ENCODE assay signal across 27 cellular contexts in the genomic region with DNA sequence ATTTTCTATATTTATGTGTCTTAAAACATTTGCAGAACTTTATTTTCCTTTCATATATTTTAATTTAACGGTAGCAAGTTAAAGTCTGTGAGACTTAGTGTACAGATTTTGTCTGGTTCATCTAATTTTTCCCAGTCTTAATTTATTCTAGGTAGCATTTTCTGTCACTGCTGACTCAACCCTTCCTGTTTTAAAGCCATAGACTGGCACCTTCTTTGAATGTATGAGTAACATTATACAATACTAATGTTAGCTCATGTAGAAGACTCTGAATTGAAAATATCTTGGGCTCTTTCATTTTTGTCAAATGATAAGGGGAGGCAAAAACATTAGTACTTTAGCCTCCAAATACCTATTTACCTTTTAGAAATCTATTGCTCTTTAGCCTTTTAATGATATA.
"Had no signal": no experiment of that assay in that cellular context is flagged by ENCODE, and none has a peak within 500 bp of the region (broad histone marks: within the 10 kb centered on the region; RNA-seq: fewer than 3 reads in every experiment).

No MANE protein-coding gene starts in this region.

- H3K4me1 Mint-ChIP-seq: immature natural killer cell had no signal

- H3K27me3 ChIP-seq: gastroesophageal sphincter, pancreas, right atrium auricular region had no signal

- H3K27me3 Mint-ChIP-seq: activated naive CD8-positive, alpha-beta T cell treated with anti-CD3 and anti-CD28 coated beads, Interleukin-2, amount 10 ng/mL, durations not matched to agents 7 days and 5 days; dendritic cell treated with granulocyte-macrophage colony-stimulating factor and Interleukin-4, amounts not matched to agents 40 ng/mL and 50 ng/mL, for 4 days; naive thymus-derived CD4-positive, alpha-beta T cell had no signal

- H3K9me2 ChIP-seq: SK-N-SH had no signal

- H3K4me3 ChIP-seq: gastroesophageal sphincter, pancreas, psoas muscle, right atrium auricular region, smooth muscle cell, thoracic aorta had no signal

- H3K27ac Mint-ChIP-seq: activated naive CD8-positive, alpha-beta T cell treated with anti-CD3 and anti-CD28 coated beads, Interleukin-2, amount 10 ng/mL, durations not matched to agents 7 days and 5 days; dendritic cell treated with granulocyte-macrophage colony-stimulating factor and Interleukin-4, amounts not matched to agents 40 ng/mL and 50 ng/mL, for 4 days; naive thymus-derived CD4-positive, alpha-beta T cell; T-helper 1 cell treated with Interleukin-12 subunit alpha and Interleukin-12 subunit beta and Interleukin-4 antibody, amounts not matched to agents 30 μg/mL and 1 μg/mL, for 36 hours had no signal

- ATAC-seq: gastroesophageal sphincter; naive thymus-derived CD4-positive, alpha-beta T cell; pancreas; psoas muscle had no signal

- H3K4me1 ChIP-seq: gastroesophageal sphincter, pancreas, psoas muscle, right atrium auricular region had no signal

- H3K9me3 Mint-ChIP-seq: activated naive CD8-positive, alpha-beta T cell treated with anti-CD3 and anti-CD28 coated beads, Interleukin-2, amount 10 ng/mL, durations not matched to agents 7 days and 5 days; dendritic cell treated with granulocyte-macrophage colony-stimulating factor and Interleukin-4, amounts not matched to agents 40 ng/mL and 50 ng/mL, for 4 days; immature natural killer cell; naive thymus-derived CD4-positive, alpha-beta T cell; T-helper 1 cell treated with Interleukin-12 subunit alpha and Interleukin-12 subunit beta and Interleukin-4 antibody, amounts not matched to agents 30 μg/mL and 1 μg/mL, for 36 hours had no signal

- H3K9me3 ChIP-seq: gastroesophageal sphincter, pancreas, psoas muscle, right atrium auricular region, SK-N-SH, thoracic aorta had no signal

- H3K27ac ChIP-seq: gastroesophageal sphincter, pancreas, psoas muscle, right atrium auricular region, thoracic aorta, VCaP had no signal

- H3K4me3 Mint-ChIP-seq: activated naive CD8-positive, alpha-beta T cell treated with anti-CD3 and anti-CD28 coated beads, Interleukin-2, amount 10 ng/mL, durations not matched to agents 7 days and 5 days; dendritic cell treated with granulocyte-macrophage colony-stimulating factor and Interleukin-4, amounts not matched to agents 40 ng/mL and 50 ng/mL, for 4 days; immature natural killer cell; naive thymus-derived CD4-positive, alpha-beta T cell; T-helper 1 cell treated with Interleukin-12 subunit alpha and Interleukin-12 subunit beta and Interleukin-4 antibody, amounts not matched to agents 30 μg/mL and 1 μg/mL, for 36 hours had no signal

- H3K9ac ChIP-seq: SK-N-SH had no signal

- DNase-seq: activated CD4-positive, alpha-beta T cell treated with anti-CD3 and anti-CD28 coated beads, Interleukin-2, amount 50 U/mL, for 1 hour; activated gamma-delta T cell treated with Interleukin-2 at 50 U/mL for 16 hours; activated naive CD8-positive, alpha-beta T cell treated with anti-CD3 and anti-CD28 coated beads, Interleukin-2, amount 10 ng/mL, durations not matched to agents 7 days and 5 days; amniotic stem cell; central memory CD4-positive, alpha-beta T cell; effector CD4-positive, alpha-beta T cell; erythroblast; hippocampal formation; immature natural killer cell; kidney; midbrain; naive thymus-derived CD4-positive, alpha-beta T cell; pancreas; psoas muscle; SK-N-SH; stimulated activated CD4-positive, alpha-beta T cell treated with anti-CD3 and anti-CD28 coated beads, Interleukin-1b, Interleukin-23, amount 100 ng/mL, for 48 hours; stimulated activated naive CD4-positive, alpha-beta T cell; SW 1271; T-helper 9 cell; trophoblast cell had no signal

- H3K4me2 ChIP-seq: SK-N-SH, smooth muscle cell had no signal
